Comparison of ENCODE assay signal across 8 cellular contexts in the genomic region with DNA sequence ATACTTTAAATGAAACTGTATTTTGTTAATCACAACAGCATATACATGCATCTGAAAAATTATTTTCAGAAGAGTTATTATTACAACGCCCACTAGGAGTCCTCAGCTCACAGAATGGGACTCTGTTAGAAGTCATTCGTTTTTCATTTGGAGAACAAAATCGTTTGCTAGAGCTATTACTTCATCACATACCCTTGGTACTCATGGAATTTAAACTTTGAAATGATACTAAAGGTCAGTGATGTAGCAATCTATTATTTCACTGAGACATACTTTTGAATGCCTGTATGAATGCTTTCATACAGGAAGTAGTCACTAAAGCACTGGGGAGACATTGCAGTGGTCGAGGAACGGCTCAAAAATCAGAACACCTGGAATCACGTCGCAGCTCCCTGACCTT.
DNase-seq lines count a peak whose midpoint lies in the region; ATAC-seq, FAIRE-seq and TF ChIP-seq lines count a peak whose summit lies in the region.

No MANE protein-coding gene starts in this region.

- H3K27ac ChIP-seq in foreskin keratinocyte (no peak overlapping the region), small intestine (ENCODE audit: low read depth in 1 of 2, low read length in 1 of 2) (no peak overlapping the region)

- no peaks in the 10 kb centered on the region for H3K9me3 ChIP-seq in small intestine (ENCODE audit: control insufficient read depth, low read depth)

- FAIRE-seq in small intestine (lab: Jason Lieb, UNC): no peak

- WGBS in small intestine, 3 donors: 65 to 71% (median 66%) methylated on average over 7 of the region's 7 CpGs

- H3K4me3 ChIP-seq in small intestine (ENCODE audit: low read depth in 1 of 2, low read length in 2 of 2): no peak overlapping the region

- ATAC-seq in HG03097 (IDR thresholded peaks at IDR 0.05; ENCODE audit: low FRiP score, unreplicated experiment) (peak; percentile 60), SK-N-SH treated with all-trans-retinoic acid at 6 μM for 48 hours (peak; percentile 80), foreskin keratinocyte (peak; percentile 68)

- TF ChIP-seq CTCF in foreskin keratinocyte (conservative IDR thresholded peaks at IDR 0.05) (peak; percentile 63), GM20000 (IDR thresholded peaks at IDR 0.05; ENCODE audit: extremely low read depth, missing control alignments) (no peak)

- no peaks in the 10 kb centered on the region for H3K27me3 ChIP-seq in foreskin keratinocyte
- no peaks in the 10 kb centered on the region for H3K27me3 ChIP-seq in small intestine (ENCODE audit: control insufficient read depth in 2 of 2, insufficient read depth in 2 of 2, low read length in 2 of 2)

- no peaks in the 10 kb centered on the region for H3K4me1 ChIP-seq in foreskin keratinocyte
- no peaks in the 10 kb centered on the region for H3K4me1 ChIP-seq in small intestine (ENCODE audit: control insufficient read depth in 2 of 2, insufficient read depth in 1 of 2, low read depth in 1 of 2, low read length in 1 of 2)

- H3K36me3 ChIP-seq in small intestine (ENCODE audit: control insufficient read depth in 2 of 2, insufficient read depth in 2 of 2, low read length in 2 of 2): peaks cover 0 to 4% of the 10 kb centered on the region in 2 donors

- DNase-seq in NCI-H2171 treated with DMSO at 0.1 percent for 48 hours (lab: John Stamatoyannopoulos, UW) (peak; percentile 17), NCI-H2171 (lab: John Stamatoyannopoulos, UW) (no peak), foreskin keratinocyte (peak in 1 of 2 donors; percentile 25), small intestine (peak; percentile 61), GM20000 (ENCODE audit: low spot score) (no peak), activated T-cell treated with anti-CD3 and anti-CD28 coated beads for 4 hours (no peak)

TF ChIP-seq in SK-N-SH treated with all-trans-retinoic acid at 6 μM for 48 hours, 23 proteins besides CTCF, POLR2A, EP300 and RAD21:
- TF ChIP-seq ZFP3 (CRISPR knock-in tag; IDR thresholded peaks at IDR 0.05): no peak
- TF ChIP-seq TOX (CRISPR knock-in tag; IDR thresholded peaks at IDR 0.05; ENCODE audit: borderline replicate concordance): no peak
- TF ChIP-seq, protein P1, sequence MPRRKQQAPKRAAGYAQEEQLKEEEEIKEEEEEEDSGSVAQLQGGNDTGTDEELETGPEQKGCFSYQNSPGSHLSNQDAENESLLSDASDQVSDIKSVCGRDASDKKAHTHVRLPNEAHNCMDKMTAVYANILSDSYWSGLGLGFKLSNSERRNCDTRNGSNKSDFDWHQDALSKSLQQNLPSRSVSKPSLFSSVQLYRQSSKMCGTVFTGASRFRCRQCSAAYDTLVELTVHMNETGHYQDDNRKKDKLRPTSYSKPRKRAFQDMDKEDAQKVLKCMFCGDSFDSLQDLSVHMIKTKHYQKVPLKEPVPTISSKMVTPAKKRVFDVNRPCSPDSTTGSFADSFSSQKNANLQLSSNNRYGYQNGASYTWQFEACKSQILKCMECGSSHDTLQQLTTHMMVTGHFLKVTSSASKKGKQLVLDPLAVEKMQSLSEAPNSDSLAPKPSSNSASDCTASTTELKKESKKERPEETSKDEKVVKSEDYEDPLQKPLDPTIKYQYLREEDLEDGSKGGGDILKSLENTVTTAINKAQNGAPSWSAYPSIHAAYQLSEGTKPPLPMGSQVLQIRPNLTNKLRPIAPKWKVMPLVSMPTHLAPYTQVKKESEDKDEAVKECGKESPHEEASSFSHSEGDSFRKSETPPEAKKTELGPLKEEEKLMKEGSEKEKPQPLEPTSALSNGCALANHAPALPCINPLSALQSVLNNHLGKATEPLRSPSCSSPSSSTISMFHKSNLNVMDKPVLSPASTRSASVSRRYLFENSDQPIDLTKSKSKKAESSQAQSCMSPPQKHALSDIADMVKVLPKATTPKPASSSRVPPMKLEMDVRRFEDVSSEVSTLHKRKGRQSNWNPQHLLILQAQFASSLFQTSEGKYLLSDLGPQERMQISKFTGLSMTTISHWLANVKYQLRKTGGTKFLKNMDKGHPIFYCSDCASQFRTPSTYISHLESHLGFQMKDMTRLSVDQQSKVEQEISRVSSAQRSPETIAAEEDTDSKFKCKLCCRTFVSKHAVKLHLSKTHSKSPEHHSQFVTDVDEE (CRISPR knock-in tag; IDR thresholded peaks at IDR 0.05): no peak
- TF ChIP-seq ISL1 (CRISPR knock-in tag; IDR thresholded peaks at IDR 0.05): no peak
- TF ChIP-seq, protein P2, sequence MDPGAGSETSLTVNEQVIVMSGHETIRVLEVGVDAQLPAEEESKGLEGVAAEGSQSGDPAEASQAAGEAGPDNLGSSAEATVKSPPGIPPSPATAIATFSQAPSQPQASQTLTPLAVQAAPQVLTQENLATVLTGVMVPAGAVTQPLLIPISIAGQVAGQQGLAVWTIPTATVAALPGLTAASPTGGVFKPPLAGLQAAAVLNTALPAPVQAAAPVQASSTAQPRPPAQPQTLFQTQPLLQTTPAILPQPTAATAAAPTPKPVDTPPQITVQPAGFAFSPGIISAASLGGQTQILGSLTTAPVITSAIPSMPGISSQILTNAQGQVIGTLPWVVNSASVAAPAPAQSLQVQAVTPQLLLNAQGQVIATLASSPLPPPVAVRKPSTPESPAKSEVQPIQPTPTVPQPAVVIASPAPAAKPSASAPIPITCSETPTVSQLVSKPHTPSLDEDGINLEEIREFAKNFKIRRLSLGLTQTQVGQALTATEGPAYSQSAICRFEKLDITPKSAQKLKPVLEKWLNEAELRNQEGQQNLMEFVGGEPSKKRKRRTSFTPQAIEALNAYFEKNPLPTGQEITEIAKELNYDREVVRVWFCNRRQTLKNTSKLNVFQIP (CRISPR knock-in tag; IDR thresholded peaks at IDR 0.05; ENCODE audit: borderline replicate concordance, low read depth): no peak
- no peak for TF ChIP-seq ZC3H10 (CRISPR knock-in tag; IDR thresholded peaks at IDR 0.05)
- TF ChIP-seq ARNTL (CRISPR knock-in tag; IDR thresholded peaks at IDR 0.05; ENCODE audit: borderline replicate concordance, low read depth): no peak
- TF ChIP-seq, protein P3, sequence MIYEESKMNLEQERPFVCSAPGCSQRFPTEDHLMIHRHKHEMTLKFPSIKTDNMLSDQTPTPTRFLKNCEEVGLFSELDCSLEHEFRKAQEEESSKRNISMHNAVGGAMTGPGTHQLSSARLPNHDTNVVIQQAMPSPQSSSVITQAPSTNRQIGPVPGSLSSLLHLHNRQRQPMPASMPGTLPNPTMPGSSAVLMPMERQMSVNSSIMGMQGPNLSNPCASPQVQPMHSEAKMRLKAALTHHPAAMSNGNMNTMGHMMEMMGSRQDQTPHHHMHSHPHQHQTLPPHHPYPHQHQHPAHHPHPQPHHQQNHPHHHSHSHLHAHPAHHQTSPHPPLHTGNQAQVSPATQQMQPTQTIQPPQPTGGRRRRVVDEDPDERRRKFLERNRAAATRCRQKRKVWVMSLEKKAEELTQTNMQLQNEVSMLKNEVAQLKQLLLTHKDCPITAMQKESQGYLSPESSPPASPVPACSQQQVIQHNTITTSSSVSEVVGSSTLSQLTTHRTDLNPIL (CRISPR knock-in tag; IDR thresholded peaks at IDR 0.05; ENCODE audit: low read depth): no peak
- no peak for TF ChIP-seq BACH2 (CRISPR knock-in tag; IDR thresholded peaks at IDR 0.05; ENCODE audit: borderline replicate concordance)
- no peak for TF ChIP-seq ZFP30 (CRISPR knock-in tag; IDR thresholded peaks at IDR 0.05)
- TF ChIP-seq, protein P4, sequence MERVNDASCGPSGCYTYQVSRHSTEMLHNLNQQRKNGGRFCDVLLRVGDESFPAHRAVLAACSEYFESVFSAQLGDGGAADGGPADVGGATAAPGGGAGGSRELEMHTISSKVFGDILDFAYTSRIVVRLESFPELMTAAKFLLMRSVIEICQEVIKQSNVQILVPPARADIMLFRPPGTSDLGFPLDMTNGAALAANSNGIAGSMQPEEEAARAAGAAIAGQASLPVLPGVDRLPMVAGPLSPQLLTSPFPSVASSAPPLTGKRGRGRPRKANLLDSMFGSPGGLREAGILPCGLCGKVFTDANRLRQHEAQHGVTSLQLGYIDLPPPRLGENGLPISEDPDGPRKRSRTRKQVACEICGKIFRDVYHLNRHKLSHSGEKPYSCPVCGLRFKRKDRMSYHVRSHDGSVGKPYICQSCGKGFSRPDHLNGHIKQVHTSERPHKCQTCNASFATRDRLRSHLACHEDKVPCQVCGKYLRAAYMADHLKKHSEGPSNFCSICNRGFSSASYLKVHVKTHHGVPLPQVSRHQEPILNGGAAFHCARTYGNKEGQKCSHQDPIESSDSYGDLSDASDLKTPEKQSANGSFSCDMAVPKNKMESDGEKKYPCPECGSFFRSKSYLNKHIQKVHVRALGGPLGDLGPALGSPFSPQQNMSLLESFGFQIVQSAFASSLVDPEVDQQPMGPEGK (CRISPR knock-in tag; IDR thresholded peaks at IDR 0.05; ENCODE audit: borderline replicate concordance): no peak

Comparison
In these comparisons a context has a peak if more than half of its experiments do, and no peak if none do; other contexts are left out.
1. DNase-seq: peak in NCI-H2171 treated with DMSO at 0.1 percent for 48 hours (single experiment) and small intestine (single experiment); none in NCI-H2171 (single experiment), GM20000 (single experiment) and activated T-cell treated with anti-CD3 and anti-CD28 coated beads for 4 hours (single experiment).
2. Peak in every context shown above with its lines, with median percentiles within 50 percentile points of each other: ATAC-seq.